Comparison of ENCODE assay signal across 18 cellular contexts in genomic region chr10:58517481-58518355, GRCh38. TPM values are rescaled to one million over a fixed set of nuclear protein-coding genes. Genes with fewer than 3 reads are reported as not detected.
DNase-seq lines count a peak whose midpoint lies in the region; ATAC-seq and TF ChIP-seq lines count a peak whose summit lies in the region.
"Had no signal": no experiment of that assay in that cellular context is flagged by ENCODE, and none has a peak within 500 bp of the region (broad histone marks: within the 10 kb centered on the region; RNA-seq: fewer than 3 reads in every experiment).

No MANE protein-coding gene starts in this region.

- 96% methylated on average over 5 of the region's 5 CpGs for WGBS in GM23248 (ENCODE audit: low coverage in 1 of 2, low lambda C conversion rate in 2 of 2, missing lambda C conversion rate in 2 of 2), 2 experiments

- no peaks in the 10 kb centered on the region; the same call in 1 of the 2 replicates for H4K20me1 ChIP-seq in GM23248 (ENCODE audit: insufficient read depth)

- peaks cover 96% of the 10 kb centered on the region for H3K79me2 ChIP-seq in GM23248 (ENCODE audit: insufficient read depth)

- H3K4me3 ChIP-seq in GM23248 = peak overlapping the region; percentile 84; the same call in 1 of the 2 replicates
- peak overlapping the region; percentile 29 for H3K4me3 ChIP-seq in fibroblast of pulmonary artery (replicated peaks; ENCODE audit: low read depth, low read length)
- no peak overlapping the region for H3K4me3 ChIP-seq in uterus
- H3K4me3 ChIP-seq: PC-9 had no signal

- H3K9ac ChIP-seq in GM23248 = no peak overlapping the region

- H3K9me3 ChIP-seq in GM23248 (ENCODE audit: low read depth) (no peaks in the 10 kb centered on the region), uterus (no peaks in the 10 kb centered on the region)

- H3K27me3 ChIP-seq in GM23248 (replicated peaks; ENCODE audit: insufficient read depth) = no peaks in the 10 kb centered on the region
- no peaks in the 10 kb centered on the region for H3K27me3 ChIP-seq in uterus

- H3F3A ChIP-seq in GM23248 (ENCODE audit: insufficient read depth) = peaks cover 17% of the 10 kb centered on the region; the same call in 1 of the 2 replicates

- peaks cover 48% of the 10 kb centered on the region for H3K4me1 ChIP-seq in GM23248 (ENCODE audit: insufficient read depth)
- H3K4me1 ChIP-seq in uterus = no peaks in the 10 kb centered on the region

- in situ Hi-C loops in ACHN (cut with HindIII; ENCODE audit: low pct_ligation_motif_present, low pct_unique_long_range_greater_than_20kb, low sequenced_read_pairs) = no loop called here
- in situ Hi-C loops in GM23248 (cut with MboI) = loop anchor here (25.0 kb wide), 1 partner anchor 670 kb away; the partner anchor contains the start of gene PHYHIPL

- H3K27ac ChIP-seq in GM23248 = no peak overlapping the region
- no peak overlapping the region for H3K27ac ChIP-seq in uterus
- H3K27ac ChIP-seq: PC-9 had no signal

- peak overlapping the region; percentile 81 for H3K4me2 ChIP-seq in GM23248 (ENCODE audit: unreplicated experiment)
- H3K4me2 ChIP-seq: PC-9 had no signal

- no peak overlapping the region for H2AFZ ChIP-seq in GM23248
- H2AFZ ChIP-seq: PC-9 had no signal

- no peak for TF ChIP-seq POLR2A in uterus (IDR thresholded peaks at IDR 0.05)

- DNase-seq in ACHN (peak; percentile 41), GM23248 (no peak), fibroblast of pulmonary artery (ENCODE audit: low read depth) (no peak), cortex of kidney (lab: John Stamatoyannopoulos, UW) (no peak), uterus (no peak), NCI-H748 (lab: John Stamatoyannopoulos, UW; ENCODE audit: unreplicated experiment) (no peak), GDM1 (lab: John Stamatoyannopoulos, UW) (no peak)
- DNase-seq: activated CD4-positive, alpha-beta T cell treated with anti-CD3 and anti-CD28 coated beads, Interleukin-2, amount 50 U/mL, for 48 hours; activated naive CD4-positive, alpha-beta T cell treated with anti-CD3 and anti-CD28 coated beads, Interleukin-2, amount 10 ng/mL, durations not matched to agents 7 days and 5 days; activated T-cell treated with anti-CD3 and anti-CD28 coated beads, Interleukin-2, amount 50 U/mL, for 1 hour; CD8-positive, alpha-beta memory T cell; DMS79 treated with DMSO at 0.1 percent for 48 hours; effector memory CD4-positive, alpha-beta T cell; NCI-H1436 treated with DMSO at 0.1 percent for 48 hours; NCI-H2171 treated with DMSO at 0.1 percent for 48 hours; NCI-H774; PC-9 had no signal

- H3K36me3 ChIP-seq in GM23248 (ENCODE audit: low read depth) = 0 out of 2 replicates have a peak, but pooled peaks cover 4% of the 10 kb centered on the region
- H3K36me3 ChIP-seq in uterus = no peaks in the 10 kb centered on the region

- H3K9me2 ChIP-seq in GM23248 (ENCODE audit: insufficient read depth) = no peaks in the 10 kb centered on the region

- intact Hi-C loops in uterus (cut with DNase I; ENCODE audit: low total_unique reads) = no loop called here

- ATAC-seq in HG03565 (IDR thresholded peaks at IDR 0.05; ENCODE audit: unreplicated experiment) = peak; percentile 74

- TF ChIP-seq CTCF in fibroblast of pulmonary artery (IDR thresholded peaks at IDR 0.05; ENCODE audit: low read length, missing control alignments) = no peak
- TF ChIP-seq CTCF in uterus (IDR thresholded peaks at IDR 0.05) = no peak

RNA-seq across cellular contexts. Expression of gene BICC1, which starts 5.0 kb away (rescaled TPM):
- total RNA-seq in GM23248 (2014; rRNA removed; shearing (Covaris generic)) = 80.5 and 86.8 TPM in 2 replicates
- polyA plus RNA-seq in GM23248 (2016; fragmentation: Nextera tagmentation; extraction: Ambion mirVana) = 95.8 and 97.0 TPM in 2 replicates
- total RNA-seq in uterus = 10 to 100 TPM in 3 of 4 donors, 1 to 10 TPM in 1; 1.3 to 29.7 (median 17.5) TPM
- total RNA-seq: CD8-positive, alpha-beta memory T cell; PC-9 had no signal
- polyA plus RNA-seq: CD8-positive, alpha-beta memory T cell had no signal

Comparison
In these comparisons a context has a peak if more than half of its experiments do, and no peak if none do; other contexts are left out.
1. H3K4me3 ChIP-seq: peak in GM23248 (single experiment) and fibroblast of pulmonary artery (single experiment); none in uterus (0 of 2).